31 cellular contexts compared by ENCODE assay signal in the genomic region with DNA sequence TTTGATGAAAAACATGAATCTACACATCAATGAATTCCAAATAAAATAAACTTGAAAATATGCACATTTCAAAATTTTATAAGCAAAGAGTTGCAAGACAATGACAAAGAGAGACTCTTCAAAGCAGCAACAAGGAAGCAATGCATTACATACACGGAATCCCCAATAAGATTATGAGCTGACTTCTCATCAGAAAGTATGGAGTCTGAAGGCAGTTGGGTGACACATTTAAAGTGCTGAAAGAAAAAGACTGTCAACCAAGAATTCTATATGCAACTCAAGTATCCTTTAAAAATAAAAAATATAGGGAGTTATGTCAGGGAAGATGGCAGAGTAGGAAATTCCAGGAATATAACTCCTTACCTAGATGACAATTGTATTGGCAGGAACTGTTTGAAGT. TPM values are rescaled to one million over a fixed set of nuclear protein-coding genes. Genes with fewer than 3 reads are reported as not detected.
DNase-seq lines count a peak whose midpoint lies in the region; ATAC-seq and TF ChIP-seq lines count a peak whose summit lies in the region.
"Had no signal": no experiment of that assay in that cellular context is flagged by ENCODE, and none has a peak within 500 bp of the region (broad histone marks: within the 10 kb centered on the region; RNA-seq: fewer than 3 reads in every experiment).

No MANE protein-coding gene starts in this region.

- ATAC-seq in CD8-positive, alpha-beta T cell = no peak
- ATAC-seq: A549 had no signal

- TF ChIP-seq CTCF in HEK293 (tag by site-specific recombination; IDR thresholded peaks at IDR 0.05) = no peak
- no peak for TF ChIP-seq CTCF in CD8-positive, alpha-beta T cell (IDR thresholded peaks at IDR 0.05)

- no peak overlapping the region for H3K27ac Mint-ChIP-seq in CD8-positive, alpha-beta T cell
- H3K27ac Mint-ChIP-seq: B cell; CD14-positive monocyte; CD4-positive, alpha-beta memory T cell; CD4-positive, alpha-beta T cell; CD4-positive, CD25-positive, alpha-beta regulatory T cell had no signal

- peaks cover 38% of the 10 kb centered on the region for H3K9me3 Mint-ChIP-seq in CD8-positive, alpha-beta T cell
- H3K9me3 Mint-ChIP-seq: CD4-positive, alpha-beta T cell had no signal

- DNase-seq in CD8-positive, alpha-beta T cell = no peak
- DNase-seq: 8988T; ACHN; AML-193; BE2C; C1 segment of cervical spinal cord; Caco-2; Calu3; CD4-positive, alpha-beta memory T cell; CD4-positive, alpha-beta T cell; CD4-positive, CD25-positive, alpha-beta regulatory T cell; CD8-positive, alpha-beta memory T cell; COR-L47; DMS 273 treated with DMSO at 0.1 percent for 48 hours; DMS153; DMS53; DMS79; DMS79 treated with DMSO at 0.1 percent for 48 hours; DND-41; EL had no signal

- H3K27me3 Mint-ChIP-seq in CD8-positive, alpha-beta T cell (ENCODE audit: low read depth) = peaks cover 3% of the 10 kb centered on the region
- H3K27me3 Mint-ChIP-seq: CD4-positive, alpha-beta T cell had no signal

- intact Hi-C loops in CD8-positive, alpha-beta T cell (cut with DNase I, micrococcal nuclease) = no loop called here

- peaks cover 8% of the 10 kb centered on the region for H3K36me3 Mint-ChIP-seq in CD8-positive, alpha-beta T cell
- H3K36me3 Mint-ChIP-seq: CD14-positive monocyte had no signal

- no peak overlapping the region for H3K4me3 Mint-ChIP-seq in CD8-positive, alpha-beta T cell
- H3K4me3 Mint-ChIP-seq: B cell; CD14-positive monocyte; CD4-positive, alpha-beta memory T cell; CD4-positive, alpha-beta T cell; CD4-positive, CD25-positive, alpha-beta regulatory T cell had no signal

- H3K4me3 ChIP-seq in HEK293 (ENCODE audit: low read depth, low read length) = no peak overlapping the region
- H3K4me3 ChIP-seq in CD8-positive, alpha-beta T cell (ENCODE audit: low read depth, low read length) = no peak overlapping the region
- H3K4me3 ChIP-seq: A549; BLaER1; BLaER1 treated with 17β-estradiol and CSF1 and Interleukin-3, amounts not matched to agents 10 nM and 100 nM had no signal

- H3K9me3 ChIP-seq in HEK293 (ENCODE audit: control insufficient read depth, insufficient read depth, low read depth, low read length) = no peaks in the 10 kb centered on the region
- peaks cover 15% of the 10 kb centered on the region for H3K9me3 ChIP-seq in CD8-positive, alpha-beta T cell (ENCODE audit: low read length)
- H3K9me3 ChIP-seq: BE2C had no signal

- no peak overlapping the region for H3K27ac ChIP-seq in HEK293 (ENCODE audit: extremely low read depth, low read depth, low read length)
- H3K27ac ChIP-seq in CD8-positive, alpha-beta T cell (ENCODE audit: low read depth, low read length) = no peak overlapping the region
- H3K27ac ChIP-seq: 22Rv1; A549; BLaER1; BLaER1 treated with 17β-estradiol and CSF1 and Interleukin-3, amounts not matched to agents 10 nM and 100 nM; C4-2B had no signal

- no peaks in the 10 kb centered on the region for H3K27me3 ChIP-seq in CD8-positive, alpha-beta T cell (ENCODE audit: insufficient read depth, low read length)
- H3K27me3 ChIP-seq: BE2C; BLaER1; BLaER1 treated with 17β-estradiol and CSF1 and Interleukin-3, amounts not matched to agents 10 nM and 100 nM had no signal

- no peaks in the 10 kb centered on the region for H3K4me1 ChIP-seq in HEK293 (ENCODE audit: control insufficient read depth, insufficient read depth, low read length)
- H3K4me1 ChIP-seq in CD8-positive, alpha-beta T cell (ENCODE audit: insufficient read depth, low read length) = no peaks in the 10 kb centered on the region
- H3K4me1 ChIP-seq: A549; BE2C; BLaER1; BLaER1 treated with 17β-estradiol and CSF1 and Interleukin-3, amounts not matched to agents 10 nM and 100 nM; Caco-2 had no signal

- H3K4me1 Mint-ChIP-seq in CD8-positive, alpha-beta T cell (ENCODE audit: low read depth) = no peaks in the 10 kb centered on the region
- H3K4me1 Mint-ChIP-seq: B cell; CD14-positive monocyte; CD4-positive, alpha-beta memory T cell; CD4-positive, CD25-positive, alpha-beta regulatory T cell; CD8-positive, alpha-beta memory T cell had no signal

- no peaks in the 10 kb centered on the region for H3K36me3 ChIP-seq in HEK293 (ENCODE audit: control insufficient read depth in 2 of 2, insufficient read depth in 1 of 2, low read length in 2 of 2)
- H3K36me3 ChIP-seq in CD8-positive, alpha-beta T cell (ENCODE audit: insufficient read depth, low read length) = no peaks in the 10 kb centered on the region
- H3K36me3 ChIP-seq: BE2C, BLaER1 had no signal

- CTCF ChIA-PET in HEK293 (lab: Yijun Ruan, JAX) = no interaction called here
- CTCF ChIA-PET in CD8-positive, alpha-beta T cell (lab: Charles Lee) = interaction anchor here (1.3 kb wide), 2 partner anchors 10 to 14 kb away, joined by 3 read pairs; no protein-coding TSS in a partner anchor

- POLR2A ChIA-PET in HEK293 (lab: Yijun Ruan, JAX) = no interaction called here
- POLR2A ChIA-PET in CD8-positive, alpha-beta T cell (lab: Charles Lee) = no interaction called here

TF ChIP-seq in HEK293, 187 proteins besides CTCF, POLR2A, EP300 and RAD21:
- no peak for TF ChIP-seq ZNF112 (tag by site-specific recombination; IDR thresholded peaks at IDR 0.05)
- TF ChIP-seq SETDB1 (IDR thresholded peaks at IDR 0.05; ENCODE audit: insufficient read length, low read length) = peak; percentile 93
- no peak for TF ChIP-seq ZNF658 (tag by site-specific recombination; IDR thresholded peaks at IDR 0.05)
- no peak for TF ChIP-seq ZNF132 (tag by site-specific recombination; IDR thresholded peaks at IDR 0.05; ENCODE audit: borderline replicate concordance)
- TF ChIP-seq ZFP69B (tag by site-specific recombination; IDR thresholded peaks at IDR 0.05) = no peak
- TF ChIP-seq HOXD13 (CRISPR knock-in tag; IDR thresholded peaks at IDR 0.05; ENCODE audit: borderline replicate concordance) = no peak

RNA-seq across cellular contexts. Expression of gene PRSS50, which starts 46.5 kb away (rescaled TPM):
- not detected for total RNA-seq in CD8-positive, alpha-beta T cell
- total RNA-seq: A172; A673; Caco-2; Calu3; CD4-positive, alpha-beta memory T cell; CD4-positive, alpha-beta T cell; CD4-positive, CD25-positive, alpha-beta regulatory T cell; CD8-positive, alpha-beta memory T cell; Daoy had no signal
